Comparison of ENCODE assay signal across 1 cellular context in genomic region chr13:53782400-53783030, GRCh38.
TF ChIP-seq lines count a peak whose summit lies in the region.

No MANE protein-coding gene starts in this region.

TF ChIP-seq in HCT116, 20 proteins besides CTCF, POLR2A, EP300 and RAD21 (continued from another document):
- no peak for TF ChIP-seq REST (IDR thresholded peaks at IDR 0.05; ENCODE audit: low read depth)
- no peak for TF ChIP-seq ATF3 (IDR thresholded peaks at IDR 0.05)
- TF ChIP-seq SRF (IDR thresholded peaks at IDR 0.05; ENCODE audit: low read depth), result no peak
- TF ChIP-seq SIN3A (IDR thresholded peaks at IDR 0.05; ENCODE audit: low read depth), result no peak
- TF ChIP-seq SP1 (IDR thresholded peaks at IDR 0.05; ENCODE audit: low read depth), result no peak
- TF ChIP-seq JUND (IDR thresholded peaks at IDR 0.05), result no peak
- no peak for TF ChIP-seq EZH2phosphoT487 (IDR thresholded peaks at IDR 0.05; ENCODE audit: borderline replicate concordance)
- no peak for TF ChIP-seq MAX (IDR thresholded peaks at IDR 0.05)
- TF ChIP-seq EGR1 (IDR thresholded peaks at IDR 0.05; ENCODE audit: low read depth), result no peak
- no peak for TF ChIP-seq POLR2AphosphoS5 (IDR thresholded peaks at IDR 0.05; ENCODE audit: low read depth, low read length)
- no peak for TF ChIP-seq EZH2 (IDR thresholded peaks at IDR 0.05)
- no peak for TF ChIP-seq ELF1 (IDR thresholded peaks at IDR 0.05; ENCODE audit: borderline replicate concordance, low read depth)
- TF ChIP-seq CBX3 (IDR thresholded peaks at IDR 0.05; ENCODE audit: low read depth), result no peak
